30 cellular contexts compared by ENCODE assay signal in genomic region chr5:9176641-9177040, GRCh38.
"Had no signal": no experiment of that assay in that cellular context is flagged by ENCODE, and none has a peak within 500 bp of the region (broad histone marks: within the 10 kb centered on the region; RNA-seq: fewer than 3 reads in every experiment).

No MANE protein-coding gene starts in this region.

- H3K4me3 ChIP-seq: ascending aorta, breast epithelium, cardiac muscle cell, coronary artery, dorsolateral prefrontal cortex, gastrocnemius medialis, heart left ventricle had no signal

- DNase-seq: activated B cell treated with CpG ODN at 0.5 μM for 24 hours; activated CD4-positive, alpha-beta memory T cell treated with anti-CD3 and anti-CD28 coated beads for 36 hours; activated CD4-positive, alpha-beta T cell treated with anti-CD3 and anti-CD28 coated beads for 36 hours; activated CD4-positive, alpha-beta T cell treated with anti-CD3 and anti-CD28 coated beads, Interleukin-2, amount 10 ng/mL, durations not matched to agents 24 days and 14 days; activated CD8-positive, alpha-beta memory T cell treated with anti-CD3 and anti-CD28 coated beads, Interleukin-2, amount 10 ng/mL, durations not matched to agents 7 days and 5 days; activated CD8-positive, alpha-beta memory T cell treated with anti-CD3 and anti-CD28 coated beads, Interleukin-2, amount 50 U/mL, for 4 hours; activated CD8-positive, alpha-beta T cell treated with anti-CD3 and anti-CD28 coated beads, Interleukin-2, amount 10 ng/mL, durations not matched to agents 7 days and 5 days; activated effector memory CD4-positive, alpha-beta T cell treated with anti-CD3 and anti-CD28 coated beads, Interleukin-2, amount 50 U/mL, for 16 hours; activated naive CD4-positive, alpha-beta T cell treated with anti-CD3 and anti-CD28 coated beads for 36 hours; activated naive CD8-positive, alpha-beta T cell treated with anti-CD3 and anti-CD28 coated beads for 36 hours; activated naive CD8-positive, alpha-beta T cell treated with anti-CD3 and anti-CD28 coated beads, Interleukin-2, amount 50 U/mL, for 24 hours; activated T-cell treated with anti-CD3 and anti-CD28 coated beads, Interleukin-2, amount 50 U/mL, for 1 hour; activated T-cell treated with anti-CD3 and anti-CD28 coated beads, Interleukin-2, amount 50 U/mL, for 48 hours; central memory CD4-positive, alpha-beta T cell; cerebellar nuclear complex; dorsolateral prefrontal cortex; effector memory CD4-positive, alpha-beta T cell; endodermal cell; foreskin keratinocyte; gastrocnemius medialis; glutamatergic neuron; heart left ventricle; T-helper 1 cell; T-helper 17 cell; T1000; WERI-Rb-1 had no signal

- H3K4me1 ChIP-seq: ascending aorta, breast epithelium, gastrocnemius medialis had no signal

- H3K27ac ChIP-seq: ascending aorta, breast epithelium, cardiac muscle cell, coronary artery, dorsolateral prefrontal cortex, foreskin keratinocyte, gastrocnemius medialis, heart left ventricle, WERI-Rb-1 had no signal

- H3K9me3 ChIP-seq: ascending aorta, gastrocnemius medialis had no signal

- H3K27me3 ChIP-seq: ascending aorta, breast epithelium, cardiac muscle cell, dorsolateral prefrontal cortex, foreskin keratinocyte, gastrocnemius medialis, heart left ventricle had no signal

- H3K36me3 ChIP-seq: breast epithelium, cardiac muscle cell, gastrocnemius medialis, WERI-Rb-1 had no signal
